Comparison of ENCODE assay signal across 1 cellular context in genomic region chr12:64083285-64084210, GRCh38.
TF ChIP-seq lines count a peak whose summit lies in the region.

No MANE protein-coding gene starts in this region.

TF ChIP-seq in HEK293, 187 proteins besides CTCF, POLR2A, EP300 and RAD21 (continued from another document):
- TF ChIP-seq ZNF366 (tag by site-specific recombination; conservative IDR thresholded peaks at IDR 0.05) (peak; percentile 61), ZNF114 (tag by site-specific recombination; IDR thresholded peaks at IDR 0.05) (no peak), ZNF580 (tag by site-specific recombination; IDR thresholded peaks at IDR 0.05) (no peak), ZNF423 (tag by site-specific recombination; IDR thresholded peaks at IDR 0.05) (no peak), ZNF302 (tag by site-specific recombination; IDR thresholded peaks at IDR 0.05; ENCODE audit: low read depth) (no peak), TRIM28 (IDR thresholded peaks at IDR 0.05; ENCODE audit: borderline replicate concordance, low read length) (no peak; the same call in 1 of the 2 replicates), ZSCAN4 (tag by site-specific recombination; IDR thresholded peaks at IDR 0.05) (no peak), ZFP69B (tag by site-specific recombination; IDR thresholded peaks at IDR 0.05) (peak; percentile 98), ZNF398 (tag by site-specific recombination; IDR thresholded peaks at IDR 0.05) (no peak), ZFP37 (tag by site-specific recombination; IDR thresholded peaks at IDR 0.05) (no peak), ZNF792 (tag by site-specific recombination; IDR thresholded peaks at IDR 0.05) (no peak), ATF2 (tag by site-specific recombination; IDR thresholded peaks at IDR 0.05; ENCODE audit: low read depth) (peak; percentile 81), MYNN (tag by site-specific recombination; IDR thresholded peaks at IDR 0.05; ENCODE audit: borderline replicate concordance) (0 out of 2 replicates have a peak, but pooled peaks have one; percentile 3), GFI1B (tag by site-specific recombination; IDR thresholded peaks at IDR 0.05) (peak; percentile 65; the same call in 1 of the 2 replicates), ZNF692 (tag by site-specific recombination; IDR thresholded peaks at IDR 0.05) (peak; percentile 99), ZBTB17 (tag by site-specific recombination; IDR thresholded peaks at IDR 0.05) (peak; percentile 90), ZNF629 (tag by site-specific recombination; IDR thresholded peaks at IDR 0.05) (peak; percentile 48; the same call in 1 of the 2 replicates), ZNF501 (tag by site-specific recombination; IDR thresholded peaks at IDR 0.05) (0 out of 2 replicates have a peak, but pooled peaks have one; percentile 51), PRDM4 (tag by site-specific recombination; IDR thresholded peaks at IDR 0.05) (no peak), ZNF513 (tag by site-specific recombination; IDR thresholded peaks at IDR 0.05) (peak; percentile 22; the same call in 1 of the 2 replicates), SP7 (tag by site-specific recombination; IDR thresholded peaks at IDR 0.05) (0 out of 2 replicates have a peak, but pooled peaks have one; percentile 18), ZNF184 (tag by site-specific recombination; IDR thresholded peaks at IDR 0.05) (no peak), ZNF660 (tag by site-specific recombination; IDR thresholded peaks at IDR 0.05) (peak; percentile 55; the same call in 1 of the 2 replicates), ZEB2 (tag by site-specific recombination; IDR thresholded peaks at IDR 0.05) (0 out of 2 replicates have a peak, but pooled peaks have one; percentile 50)
TF ChIP-seq in HEK293: peak in this region for 20.
